In genomic region chr16:69756705-69757104, GRCh38 we compare ENCODE assay signal across 23 cellular contexts. TPM values are rescaled to one million over a fixed set of nuclear protein-coding genes. Genes with fewer than 3 reads are reported as not detected.
A peak's percentile ranks its signal among the peaks of the same experiment; 100 is the strongest.
DNase-seq lines count a peak whose midpoint lies in the region; FAIRE-seq and TF ChIP-seq lines count a peak whose summit lies in the region.
"Had no signal": no experiment of that assay in that cellular context is flagged by ENCODE, and none has a peak within 500 bp of the region (broad histone marks: within the 10 kb centered on the region; RNA-seq: fewer than 3 reads in every experiment).

No MANE protein-coding gene starts in this region.

- no peak overlapping the region for H3K4me3 Mint-ChIP-seq in activated CD4-positive, alpha-beta T cell treated with anti-CD3 and anti-CD28 coated beads, Interleukin-2, amount 10 ng/mL, durations not matched to agents 7 days and 5 days
- H3K4me3 Mint-ChIP-seq in activated CD4-positive, alpha-beta memory T cell treated with anti-CD3 and anti-CD28 coated beads for 36 hours, result peak overlapping the region; percentile 6
- H3K4me3 Mint-ChIP-seq: CD14-positive monocyte, H9 had no signal

- no peak for DNase-seq in activated CD4-positive, alpha-beta T cell treated with anti-CD3 and anti-CD28 coated beads, Interleukin-2, amount 10 ng/mL, durations not matched to agents 7 days and 5 days
- DNase-seq in activated CD4-positive, alpha-beta T cell treated with anti-CD3 and anti-CD28 coated beads for 4 hours, result no peak
- DNase-seq in activated CD4-positive, alpha-beta memory T cell treated with anti-CD3 and anti-CD28 coated beads for 36 hours, result no peak
- no peak for DNase-seq in neuronal stem cell (ENCODE audit: low spot score)
- DNase-seq in kidney, result no peak
- DNase-seq in SIG-M5 treated with dmso at 0.1 percent for 504 hours (lab: John Stamatoyannopoulos, UW; ENCODE audit: unreplicated experiment), result no peak
- DNase-seq in G401 (ENCODE audit: low spot score), result no peak
- DNase-seq: AML-193, DMS 273 treated with DMSO at 0.1 percent for 48 hours, DMS79 treated with DMSO at 0.1 percent for 48 hours, H9, Karpas-422, NCI-H1417, NCI-H1694 treated with DMSO at 0.1 percent for 48 hours, NCI-H2081 treated with DMSO at 0.1 percent for 48 hours, NCI-H2171 treated with DMSO at 0.1 percent for 48 hours, NCI-H524 treated with DMSO at 0.1 percent for 48 hours, SHP77 treated with DMSO at 0.1 percent for 48 hours, SK-N-SH had no signal

- no peak overlapping the region for H4K91ac ChIP-seq in neuronal stem cell (ENCODE audit: low read depth, low read length, poor library complexity)

- no peak overlapping the region for H3K4me2 ChIP-seq in neuronal stem cell (ENCODE audit: insufficient read depth, low read length, poor library complexity, severe bottlenecking)
- H3K4me2 ChIP-seq: SK-N-SH had no signal

- peaks cover 39% of the 10 kb centered on the region for H3K4me1 Mint-ChIP-seq in activated CD4-positive, alpha-beta T cell treated with anti-CD3 and anti-CD28 coated beads, Interleukin-2, amount 10 ng/mL, durations not matched to agents 7 days and 5 days
- H3K4me1 Mint-ChIP-seq in activated CD4-positive, alpha-beta memory T cell treated with anti-CD3 and anti-CD28 coated beads for 36 hours (ENCODE audit: low read depth), result peaks cover 26% of the 10 kb centered on the region

- no CpG with 5 or more reads among the region's 10 CpGs for WGBS in neuronal stem cell (ENCODE audit: extremely low coverage in 2 of 2, insufficient read length in 2 of 2, insufficient replicate concordance in 1 of 2), 2 donors

- H3K9me3 Mint-ChIP-seq in activated CD4-positive, alpha-beta T cell treated with anti-CD3 and anti-CD28 coated beads, Interleukin-2, amount 10 ng/mL, durations not matched to agents 7 days and 5 days, result no peaks in the 10 kb centered on the region
- no peaks in the 10 kb centered on the region for H3K9me3 Mint-ChIP-seq in activated CD4-positive, alpha-beta memory T cell treated with anti-CD3 and anti-CD28 coated beads for 36 hours
- H3K9me3 Mint-ChIP-seq: H9 had no signal

- POLR2A ChIA-PET in activated CD4-positive, alpha-beta T cell treated with anti-CD3 and anti-CD28 coated beads, Interleukin-2, amount 10 ng/mL, durations not matched to agents 7 days and 5 days (lab: Charles Lee), result interaction anchor here (0.5 kb wide), 1 partner anchor 192 kb away, joined by 3 read pairs; no protein-coding TSS in a partner anchor
- POLR2A ChIA-PET in activated CD4-positive, alpha-beta memory T cell treated with anti-CD3 and anti-CD28 coated beads for 36 hours (lab: Charles Lee), result interaction anchor here (0.6 kb wide), 1 partner anchor 355 kb away, joined by 4 read pairs; no protein-coding TSS in a partner anchor

- peaks cover 6% of the 10 kb centered on the region for H3K79me1 ChIP-seq in neuronal stem cell (ENCODE audit: low read depth, low read length)

- H3K9ac ChIP-seq in neuronal stem cell (ENCODE audit: low read depth, low read length, poor library complexity) (no peak overlapping the region), kidney (ENCODE audit: low read length in 2 of 2) (no peak overlapping the region)
- H3K9ac ChIP-seq: SK-N-SH had no signal

- no peaks in the 10 kb centered on the region for H3K27me3 ChIP-seq in neuronal stem cell (ENCODE audit: control insufficient read depth in 3 of 3, insufficient read depth in 3 of 3, low read depth in 1 of 3, low read length in 3 of 3)

- H3K36me3 ChIP-seq in KOPT-K1 (ENCODE audit: insufficient read depth, low read length) (peaks cover 14% of the 10 kb centered on the region), neuronal stem cell (replicated peaks in 1 of 2; ENCODE audit: control insufficient read depth in 2 of 2, insufficient read depth in 2 of 2, low read length in 2 of 2) (peaks cover 0 to 17% of the 10 kb centered on the region in 2 donors), kidney (ENCODE audit: control insufficient read depth in 1 of 2, insufficient read depth in 2 of 2, low read length in 2 of 2) (no peaks in the 10 kb centered on the region)

- no peak overlapping the region for H2AK5ac ChIP-seq in neuronal stem cell (ENCODE audit: low read depth, low read length)

- H2BK120ac ChIP-seq in neuronal stem cell (ENCODE audit: low read depth, low read length), result no peak overlapping the region

- TF ChIP-seq CTCF in kidney (IDR thresholded peaks at IDR 0.05; ENCODE audit: borderline replicate concordance, extremely low read depth, insufficient read depth), result no peak

- H3K18ac ChIP-seq in neuronal stem cell (ENCODE audit: low read length), result no peak overlapping the region

- H3K9me3 ChIP-seq in KOPT-K1 (ENCODE audit: insufficient read depth, low read length, poor library complexity, severe bottlenecking) (no peaks in the 10 kb centered on the region), neuronal stem cell (replicated peaks in 1 of 2; ENCODE audit: control insufficient read depth in 2 of 2, insufficient read depth in 1 of 2, low read depth in 1 of 2, low read length in 2 of 2) (no peaks in the 10 kb centered on the region), kidney (ENCODE audit: control insufficient read depth in 1 of 2, low read length in 2 of 2) (no peaks in the 10 kb centered on the region)
- H3K9me3 ChIP-seq: SK-N-SH had no signal

- no peak for FAIRE-seq in kidney (lab: Jason Lieb, UNC)
- FAIRE-seq: GM12892 had no signal

- H4K8ac ChIP-seq in neuronal stem cell (ENCODE audit: low read depth, low read length), result no peak overlapping the region

- no peak overlapping the region for H3K14ac ChIP-seq in neuronal stem cell (ENCODE audit: low read length)

- CTCF ChIA-PET in activated CD4-positive, alpha-beta T cell treated with anti-CD3 and anti-CD28 coated beads, Interleukin-2, amount 10 ng/mL, durations not matched to agents 7 days and 5 days (lab: Charles Lee), result no interaction called here
- CTCF ChIA-PET in activated CD4-positive, alpha-beta memory T cell treated with anti-CD3 and anti-CD28 coated beads for 36 hours (lab: Charles Lee), result interaction anchor here (0.9 to 4.3 kb wide), 3 partner anchors 41 to 361 kb away, joined by 3 to 64 read pairs (median 6); no protein-coding TSS in a partner anchor

- peak overlapping the region; percentile 0 for H3K27ac Mint-ChIP-seq in activated CD4-positive, alpha-beta T cell treated with anti-CD3 and anti-CD28 coated beads, Interleukin-2, amount 10 ng/mL, durations not matched to agents 7 days and 5 days
- no peak overlapping the region for H3K27ac Mint-ChIP-seq in activated CD4-positive, alpha-beta memory T cell treated with anti-CD3 and anti-CD28 coated beads for 36 hours
- H3K27ac Mint-ChIP-seq: CD14-positive monocyte had no signal

- H2BK12ac ChIP-seq in neuronal stem cell (ENCODE audit: low read length), result no peak overlapping the region

- H3K36me3 Mint-ChIP-seq in activated CD4-positive, alpha-beta T cell treated with anti-CD3 and anti-CD28 coated beads, Interleukin-2, amount 10 ng/mL, durations not matched to agents 7 days and 5 days (ENCODE audit: low read depth), result peaks cover 19% of the 10 kb centered on the region
- H3K36me3 Mint-ChIP-seq in activated CD4-positive, alpha-beta memory T cell treated with anti-CD3 and anti-CD28 coated beads for 36 hours, result peaks cover 19% of the 10 kb centered on the region

- H2AFZ ChIP-seq in neuronal stem cell (ENCODE audit: low read length), result peak overlapping the region; percentile 49

- no peak overlapping the region for H3K4ac ChIP-seq in neuronal stem cell (ENCODE audit: low read length)

- H3K4me3 ChIP-seq in neuronal stem cell (ENCODE audit: low read length in 2 of 2) (no peak overlapping the region), kidney (ENCODE audit: low read length in 2 of 2) (no peak overlapping the region)

- in situ Hi-C loops in G401 (cut with HindIII; ENCODE audit: low sequenced_read_pairs), result no loop called here

- peaks cover 0 to 3% of the 10 kb centered on the region in 2 donors for H3K4me1 ChIP-seq in neuronal stem cell (ENCODE audit: control insufficient read depth in 2 of 2, insufficient read depth in 1 of 2, low read depth in 1 of 2, low read length in 2 of 2)
- H3K4me1 ChIP-seq in kidney (ENCODE audit: control insufficient read depth in 1 of 2, insufficient read depth in 1 of 2, low read depth in 1 of 2, low read length in 2 of 2), result peaks cover 6 to 8% of the 10 kb centered on the region in 2 donors

- H2BK15ac ChIP-seq in neuronal stem cell (ENCODE audit: low read length), result no peak overlapping the region

- intact Hi-C loops in activated CD4-positive, alpha-beta memory T cell treated with anti-CD3 and anti-CD28 coated beads for 36 hours (cut with micrococcal nuclease), result no loop called here
- intact Hi-C loops in kidney (cut with DNase I), result loop anchor here (10.0 kb wide), 1 partner anchor 52 kb away; no protein-coding TSS in a partner anchor

- H3K27ac ChIP-seq in KOPT-K1 (ENCODE audit: low read depth, low read length, poor library complexity, severe bottlenecking), result peak overlapping the region; percentile 54
- no peak overlapping the region for H3K27ac ChIP-seq in neuronal stem cell (replicated peaks; ENCODE audit: low read length)
- no peak overlapping the region for H3K27ac ChIP-seq in kidney (ENCODE audit: low read depth in 2 of 2, low read length in 2 of 2)
- H3K27ac ChIP-seq: 22Rv1 had no signal

- no peak overlapping the region for H2BK5ac ChIP-seq in neuronal stem cell (ENCODE audit: low read length)

- no peaks in the 10 kb centered on the region for H3K27me3 Mint-ChIP-seq in activated CD4-positive, alpha-beta T cell treated with anti-CD3 and anti-CD28 coated beads, Interleukin-2, amount 10 ng/mL, durations not matched to agents 7 days and 5 days
- no peaks in the 10 kb centered on the region for H3K27me3 Mint-ChIP-seq in activated CD4-positive, alpha-beta memory T cell treated with anti-CD3 and anti-CD28 coated beads for 36 hours

- H3K23ac ChIP-seq in neuronal stem cell (ENCODE audit: low read depth, low read length, poor library complexity), result no peak overlapping the region

RNA-seq across cellular contexts. Expression of gene NOB1, which starts 2.0 kb away (rescaled TPM):
- total RNA-seq in activated CD4-positive, alpha-beta T cell treated with anti-CD3 and anti-CD28 coated beads, Interleukin-2, amount 10 ng/mL, durations not matched to agents 7 days and 5 days, result 10 to 100 TPM; 60.5 to 62.5 TPM
- 10 to 100 TPM; 92.4 to 95.2 TPM for total RNA-seq in activated CD4-positive, alpha-beta memory T cell treated with anti-CD3 and anti-CD28 coated beads for 36 hours
- polyA plus RNA-seq in neuronal stem cell (2013, experiment 1 of 2), result 61.5 TPM
- 60.0 TPM for polyA plus RNA-seq in neuronal stem cell (2013, experiment 2 of 2)
- total RNA-seq in kidney, result 50.4 TPM
- polyA plus RNA-seq in kidney (ENCODE audit: insufficient read depth, low read depth, low replicate concordance), result 34.9 TPM
- 134 and 158 TPM in 2 replicates for total RNA-seq in G401 (2014; rRNA removed; shearing (Covaris generic))

RNA-seq across cellular contexts. Expression of gene WWP2, which starts 5.4 kb away (rescaled TPM):
- 10 to 100 TPM; 68.8 to 76.3 TPM for total RNA-seq in activated CD4-positive, alpha-beta T cell treated with anti-CD3 and anti-CD28 coated beads, Interleukin-2, amount 10 ng/mL, durations not matched to agents 7 days and 5 days
- 10 to 100 TPM; 35.8 to 39.5 TPM for total RNA-seq in activated CD4-positive, alpha-beta memory T cell treated with anti-CD3 and anti-CD28 coated beads for 36 hours
- 15.3 TPM for polyA plus RNA-seq in neuronal stem cell (2013, experiment 1 of 2)
- polyA plus RNA-seq in neuronal stem cell (2013, experiment 2 of 2), result 15.3 TPM
- 128 TPM for total RNA-seq in kidney
- 30.0 TPM for polyA plus RNA-seq in kidney (ENCODE audit: insufficient read depth, low read depth, low replicate concordance)
- 12.4 and 24.3 TPM in 2 replicates for total RNA-seq in G401 (2014; rRNA removed; shearing (Covaris generic))

RNA-seq across cellular contexts. Expression of gene NQO1, which starts 30.3 kb away (rescaled TPM):
- total RNA-seq in activated CD4-positive, alpha-beta T cell treated with anti-CD3 and anti-CD28 coated beads, Interleukin-2, amount 10 ng/mL, durations not matched to agents 7 days and 5 days, result 10 to 100 TPM; 20.4 to 22.4 TPM
- total RNA-seq in activated CD4-positive, alpha-beta memory T cell treated with anti-CD3 and anti-CD28 coated beads for 36 hours, result 10 to 100 TPM; 14.9 to 18.2 TPM
- polyA plus RNA-seq in neuronal stem cell (2013, experiment 1 of 2), result 12.2 TPM
- 11.4 TPM for polyA plus RNA-seq in neuronal stem cell (2013, experiment 2 of 2)
- total RNA-seq in kidney, result 87.5 TPM
- polyA plus RNA-seq in kidney (ENCODE audit: insufficient read depth, low read depth, low replicate concordance), result 414 TPM
- 380 and 386 TPM in 2 replicates for total RNA-seq in G401 (2014; rRNA removed; shearing (Covaris generic))
